ENCODE assay signal across 8 cellular contexts in genomic region chr5:160649304-160649703, GRCh38.
DNase-seq lines count a peak whose midpoint lies in the region; ATAC-seq and TF ChIP-seq lines count a peak whose summit lies in the region.

No MANE protein-coding gene starts in this region.

- no peaks in the 10 kb centered on the region for H3K4me1 Mint-ChIP-seq in stimulated activated effector memory CD8-positive, alpha-beta T cell treated with anti-CD3 and anti-CD28 coated beads, Interleukin-12 subunit alpha, Interleukin-12 subunit beta, amount 100 ng/mL, for 72 hours

- H3K36me3 Mint-ChIP-seq in stimulated activated effector memory CD8-positive, alpha-beta T cell treated with anti-CD3 and anti-CD28 coated beads, Interleukin-12 subunit alpha, Interleukin-12 subunit beta, amount 100 ng/mL, for 72 hours = no peaks in the 10 kb centered on the region

- no peak overlapping the region for H3K27ac ChIP-seq in VCaP

- H3K4me3 Mint-ChIP-seq in stimulated activated effector memory CD8-positive, alpha-beta T cell treated with anti-CD3 and anti-CD28 coated beads, Interleukin-12 subunit alpha, Interleukin-12 subunit beta, amount 100 ng/mL, for 72 hours = no peak overlapping the region

- DNase-seq in NOMO-1 treated with DMSO at 0.1 percent for 48 hours (lab: John Stamatoyannopoulos, UW; ENCODE audit: unreplicated experiment) (peak; percentile 19), NOMO-1 treated with dmso at 0.1 percent for 144 hours (lab: John Stamatoyannopoulos, UW; ENCODE audit: unreplicated experiment) (no peak), NCI-H226 (no peak), activated gamma-delta T cell treated with Interleukin-2 at 50 U/mL for 16 hours (no peak), NCI-H1105 treated with DMSO at 0.1 percent for 48 hours (lab: John Stamatoyannopoulos, UW) (no peak)
- DNase-seq in stimulated activated effector memory CD8-positive, alpha-beta T cell treated with anti-CD3 and anti-CD28 coated beads, Interleukin-12 subunit alpha, Interleukin-12 subunit beta, amount 100 ng/mL, for 72 hours (ENCODE audit: low spot score in 2 of 2) = no peak

- peak; percentile 88 for ATAC-seq in HG03432 (IDR thresholded peaks at IDR 0.05; ENCODE audit: unreplicated experiment)
- peak; percentile 39 for ATAC-seq in stimulated activated effector memory CD8-positive, alpha-beta T cell treated with anti-CD3 and anti-CD28 coated beads, Interleukin-12 subunit alpha, Interleukin-12 subunit beta, amount 100 ng/mL, for 72 hours

- peak; percentile 70 for TF ChIP-seq CTCF in VCaP (conservative IDR thresholded peaks at IDR 0.05)

- no peak overlapping the region for H3K27ac Mint-ChIP-seq in stimulated activated effector memory CD8-positive, alpha-beta T cell treated with anti-CD3 and anti-CD28 coated beads, Interleukin-12 subunit alpha, Interleukin-12 subunit beta, amount 100 ng/mL, for 72 hours

- H3K9me3 Mint-ChIP-seq in stimulated activated effector memory CD8-positive, alpha-beta T cell treated with anti-CD3 and anti-CD28 coated beads, Interleukin-12 subunit alpha, Interleukin-12 subunit beta, amount 100 ng/mL, for 72 hours = no peaks in the 10 kb centered on the region
